Comparison of ENCODE assay signal across 15 cellular contexts in genomic region chr14:103257211-103257962, GRCh38.
A peak's percentile ranks its signal among the peaks of the same experiment; 100 is the strongest.
DNase-seq lines count a peak whose midpoint lies in the region; ATAC-seq lines count a peak whose summit lies in the region.
"Had no signal": no experiment of that assay in that cellular context is flagged by ENCODE, and none has a peak within 500 bp of the region (broad histone marks: within the 10 kb centered on the region; RNA-seq: fewer than 3 reads in every experiment).

No MANE protein-coding gene starts in this region.

- intact Hi-C loops in posterior vena cava (cut with DNase I), result no loop called here

- peak overlapping the region; percentile 80 for H3K27ac ChIP-seq in epithelial cell of prostate
- H3K27ac ChIP-seq: 22Rv1, dorsolateral prefrontal cortex, gastroesophageal sphincter had no signal

- DNase-seq in DMS 273 (lab: John Stamatoyannopoulos, UW; ENCODE audit: unreplicated experiment), result peak; percentile 48
- no peak for DNase-seq in DMS 273 treated with DMSO at 0.1 percent for 48 hours (lab: John Stamatoyannopoulos, UW)
- peak; percentile 15 for DNase-seq in NCI-H446 treated with DMSO at 0.1 percent for 48 hours (lab: John Stamatoyannopoulos, UW)
- peak; percentile 79 for DNase-seq in epithelial cell of prostate (ENCODE audit: low read depth, low spot score)
- DNase-seq in posterior vena cava (ENCODE audit: low spot score), result peak; percentile 20
- no peak for DNase-seq in stimulated activated naive CD8-positive, alpha-beta T cell treated with anti-CD3 and anti-CD28 coated beads, Interleukin-15, Interleukin-2, amounts not matched to agents 100 U/mL and 50 U/mL, for 24 hours
- DNase-seq in activated CD4-positive, alpha-beta T cell treated with anti-CD3 and anti-CD28 coated beads, Interleukin-2, amount 50 U/mL, for 1 hour, result no peak
- DNase-seq: activated effector memory CD4-positive, alpha-beta T cell treated with Interleukin-2 at 50 U/mL for 16 hours; dorsolateral prefrontal cortex; NCI-H1092; NCI-H510A treated with DMSO at 0.1 percent for 48 hours; SHP77 treated with DMSO at 0.1 percent for 48 hours had no signal

- ATAC-seq in stimulated activated naive CD8-positive, alpha-beta T cell treated with anti-CD3 and anti-CD28 coated beads, Interleukin-15, Interleukin-2, amounts not matched to agents 100 U/mL and 50 U/mL, for 24 hours, result no peak
- no peak for ATAC-seq in GM19023 (IDR thresholded peaks at IDR 0.05; ENCODE audit: unreplicated experiment)
- ATAC-seq: gastroesophageal sphincter had no signal

Comparison
In these comparisons a context has a peak if more than half of its experiments do, and no peak if none do; other contexts are left out.
1. DNase-seq: peak in DMS 273 (single experiment), NCI-H446 treated with DMSO at 0.1 percent for 48 hours (single experiment), epithelial cell of prostate (single experiment) and posterior vena cava (single experiment); none in DMS 273 treated with DMSO at 0.1 percent for 48 hours (single experiment), stimulated activated naive CD8-positive, alpha-beta T cell treated with anti-CD3 and anti-CD28 coated beads, Interleukin-15, Interleukin-2, amounts not matched to agents 100 U/mL and 50 U/mL, for 24 hours (single experiment) and activated CD4-positive, alpha-beta T cell treated with anti-CD3 and anti-CD28 coated beads, Interleukin-2, amount 50 U/mL, for 1 hour (single experiment).